Comparison of ENCODE assay signal across 15 cellular contexts in genomic region chr9:16598316-16598715, GRCh38.
"Had no signal": no experiment of that assay in that cellular context is flagged by ENCODE, and none has a peak within 500 bp of the region (broad histone marks: within the 10 kb centered on the region; RNA-seq: fewer than 3 reads in every experiment).

No MANE protein-coding gene starts in this region.

- H3K4me3 Mint-ChIP-seq: activated CD8-positive, alpha-beta memory T cell treated with anti-CD3 and anti-CD28 coated beads, Interleukin-2, amount 10 ng/mL, durations not matched to agents 7 days and 5 days; activated T-cell treated with anti-CD3 and anti-CD28 coated beads, Interleukin-2, amount 50 U/mL, for 24 hours; naive thymus-derived CD4-positive, alpha-beta T cell; T-helper 2 cell treated with Interferon-gamma antibody and Interleukin-4, amounts not matched to agents 5 μg/mL and 100 μg/mL, for 36 hours had no signal

- H3K27me3 Mint-ChIP-seq: activated CD8-positive, alpha-beta memory T cell treated with anti-CD3 and anti-CD28 coated beads, Interleukin-2, amount 10 ng/mL, durations not matched to agents 7 days and 5 days; activated T-cell treated with anti-CD3 and anti-CD28 coated beads, Interleukin-2, amount 50 U/mL, for 24 hours; naive thymus-derived CD4-positive, alpha-beta T cell had no signal

- H3K4me3 ChIP-seq: cardiac muscle cell, psoas muscle, right lobe of liver, testis had no signal

- DNase-seq: activated CD4-positive, alpha-beta T cell treated with anti-CD3 and anti-CD28 coated beads for 1 hour; activated CD4-positive, alpha-beta T cell treated with anti-CD3 and anti-CD28 coated beads, Interleukin-2, amount 50 U/mL, for 48 hours; activated CD8-positive, alpha-beta memory T cell treated with anti-CD3 and anti-CD28 coated beads, Interleukin-2, amount 10 ng/mL, durations not matched to agents 7 days and 5 days; activated effector memory CD4-positive, alpha-beta T cell treated with anti-CD3 and anti-CD28 coated beads, Interleukin-2, amount 50 U/mL, for 16 hours; activated T-cell treated with anti-CD3 and anti-CD28 coated beads, Interleukin-2, amount 50 U/mL, for 24 hours; hypothalamus; left colon; naive thymus-derived CD4-positive, alpha-beta T cell; psoas muscle; right lobe of liver; stimulated activated naive CD8-positive, alpha-beta T cell treated with anti-CD3 and anti-CD28 coated beads, Interleukin-15, Interleukin-2, amounts not matched to agents 100 U/mL and 50 U/mL, for 24 hours; testis had no signal

- H3K27ac Mint-ChIP-seq: activated CD8-positive, alpha-beta memory T cell treated with anti-CD3 and anti-CD28 coated beads, Interleukin-2, amount 10 ng/mL, durations not matched to agents 7 days and 5 days; activated naive CD4-positive, alpha-beta T cell treated with anti-CD3 and anti-CD28 coated beads, Interleukin-2, amount 50 U/mL, for 72 hours; activated T-cell treated with anti-CD3 and anti-CD28 coated beads, Interleukin-2, amount 50 U/mL, for 24 hours; naive thymus-derived CD4-positive, alpha-beta T cell; T-helper 2 cell treated with Interferon-gamma antibody and Interleukin-4, amounts not matched to agents 5 μg/mL and 100 μg/mL, for 36 hours had no signal

- ATAC-seq: activated CD8-positive, alpha-beta memory T cell treated with anti-CD3 and anti-CD28 coated beads, Interleukin-2, amount 10 ng/mL, durations not matched to agents 7 days and 5 days; activated naive CD4-positive, alpha-beta T cell treated with anti-CD3 and anti-CD28 coated beads, Interleukin-2, amount 50 U/mL, for 72 hours; left colon; naive thymus-derived CD4-positive, alpha-beta T cell; right lobe of liver; stimulated activated naive CD8-positive, alpha-beta T cell treated with anti-CD3 and anti-CD28 coated beads, Interleukin-15, Interleukin-2, amounts not matched to agents 100 U/mL and 50 U/mL, for 24 hours had no signal

- H3K4me1 Mint-ChIP-seq: activated CD8-positive, alpha-beta memory T cell treated with anti-CD3 and anti-CD28 coated beads, Interleukin-2, amount 10 ng/mL, durations not matched to agents 7 days and 5 days; naive thymus-derived CD4-positive, alpha-beta T cell had no signal

- H3K9me3 Mint-ChIP-seq: activated naive CD4-positive, alpha-beta T cell treated with anti-CD3 and anti-CD28 coated beads, Interleukin-2, amount 50 U/mL, for 72 hours; activated T-cell treated with anti-CD3 and anti-CD28 coated beads, Interleukin-2, amount 50 U/mL, for 24 hours; T-helper 2 cell treated with Interferon-gamma antibody and Interleukin-4, amounts not matched to agents 5 μg/mL and 100 μg/mL, for 36 hours had no signal

- H3K36me3 Mint-ChIP-seq: activated CD8-positive, alpha-beta memory T cell treated with anti-CD3 and anti-CD28 coated beads, Interleukin-2, amount 10 ng/mL, durations not matched to agents 7 days and 5 days; activated naive CD4-positive, alpha-beta T cell treated with anti-CD3 and anti-CD28 coated beads, Interleukin-2, amount 50 U/mL, for 72 hours; naive thymus-derived CD4-positive, alpha-beta T cell had no signal
